Comparison of ENCODE assay signal across 12 cellular contexts in the genomic region with DNA sequence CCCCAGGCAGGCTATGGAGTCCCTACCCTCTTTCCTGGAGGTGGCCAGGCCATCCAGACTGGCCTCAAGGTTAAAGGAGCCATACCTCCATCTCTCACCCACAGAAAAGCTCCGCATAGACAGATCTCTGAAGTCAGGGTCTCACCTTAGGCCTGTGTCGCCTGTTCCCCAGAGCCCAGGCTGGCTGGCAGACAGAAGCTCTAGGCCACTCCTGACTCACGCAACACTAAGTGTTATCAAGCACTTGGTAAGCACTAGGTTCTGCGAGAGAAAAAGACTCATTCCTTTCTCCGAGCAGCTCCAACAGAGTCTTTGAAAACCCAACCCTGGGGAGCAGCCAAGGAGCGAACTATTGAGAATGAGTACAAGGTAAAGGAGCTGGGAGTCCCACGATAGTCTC. TPM values are rescaled to one million over a fixed set of nuclear protein-coding genes. Genes with fewer than 3 reads are reported as not detected.
A peak's percentile ranks its signal among the peaks of the same experiment; 100 is the strongest.
DNase-seq lines count a peak whose midpoint lies in the region; ATAC-seq and TF ChIP-seq lines count a peak whose summit lies in the region.
"Had no signal": no experiment of that assay in that cellular context is flagged by ENCODE, and none has a peak within 500 bp of the region (broad histone marks: within the 10 kb centered on the region; RNA-seq: fewer than 3 reads in every experiment).

No MANE protein-coding gene starts in this region.

- peak overlapping the region; percentile 78 for H3K27ac Mint-ChIP-seq in activated naive CD8-positive, alpha-beta T cell treated with anti-CD3 and anti-CD28 coated beads, Interleukin-2, amount 10 ng/mL, durations not matched to agents 7 days and 5 days
- no peak overlapping the region for H3K27ac Mint-ChIP-seq in activated naive CD8-positive, alpha-beta T cell treated with anti-CD3 and anti-CD28 coated beads, Interleukin-2, amount 50 U/mL, for 24 hours
- H3K27ac Mint-ChIP-seq: CD14-positive monocyte had no signal

- no peaks in the 10 kb centered on the region for H3K9me3 Mint-ChIP-seq in activated naive CD8-positive, alpha-beta T cell treated with anti-CD3 and anti-CD28 coated beads, Interleukin-2, amount 10 ng/mL, durations not matched to agents 7 days and 5 days
- no peaks in the 10 kb centered on the region for H3K9me3 Mint-ChIP-seq in activated naive CD8-positive, alpha-beta T cell treated with anti-CD3 and anti-CD28 coated beads, Interleukin-2, amount 50 U/mL, for 24 hours
- H3K9me3 Mint-ChIP-seq: CD14-positive monocyte had no signal

- no peak for TF ChIP-seq EP300 in upper lobe of left lung (IDR thresholded peaks at IDR 0.05)

- H3K4me1 ChIP-seq in mesenchymal stem cell (ENCODE audit: control insufficient read depth, insufficient read depth, low read depth, low read length) = peaks cover 44% of the 10 kb centered on the region
- H3K4me1 ChIP-seq in upper lobe of left lung = peaks cover 71 to 88% (median 81%) of the 10 kb centered on the region in 4 donors

- in situ Hi-C loops in brain microvascular endothelial cell (cut with HindIII; ENCODE audit: low pct_ligation_motif_present, low sequenced_read_pairs) = no loop called here

- DNase-seq in activated naive CD8-positive, alpha-beta T cell treated with anti-CD3 and anti-CD28 coated beads, Interleukin-2, amount 10 ng/mL, durations not matched to agents 7 days and 5 days = no peak
- DNase-seq in activated naive CD8-positive, alpha-beta T cell treated with anti-CD3 and anti-CD28 coated beads, Interleukin-2, amount 50 U/mL, for 24 hours = no peak
- DNase-seq in astrocyte of the hippocampus (ENCODE audit: low read depth, low spot score) = peak; percentile 58
- peak; percentile 57 for DNase-seq in mesenchymal stem cell
- DNase-seq in upper lobe of left lung = peak in 1 of 2 donors; percentile 77
- DNase-seq in GM10266 (ENCODE audit: extremely low spot score) = no peak
- no peak for DNase-seq in brain microvascular endothelial cell
- DNase-seq: activated CD4-positive, alpha-beta T cell treated with anti-CD3 and anti-CD28 coated beads for 48 hours; effector CD4-positive, alpha-beta T cell; KBM-7 had no signal

- peak overlapping the region in 1 of 2 experiments; percentile 23 for H3K4me3 ChIP-seq in mesenchymal stem cell (ENCODE audit: insufficient read depth in 1 of 2, low read depth in 1 of 2, low read length in 2 of 2)
- H3K4me3 ChIP-seq in upper lobe of left lung = peak overlapping the region in 3 of 4 donors; percentile 78 to 97 (median 92)
- H3K4me3 ChIP-seq in brain microvascular endothelial cell (ENCODE audit: low read depth, low read length) = no peak overlapping the region

- POLR2A ChIA-PET in activated naive CD8-positive, alpha-beta T cell treated with anti-CD3 and anti-CD28 coated beads, Interleukin-2, amount 10 ng/mL, durations not matched to agents 7 days and 5 days (lab: Charles Lee) = interaction anchor here (0.9 to 1.5 kb wide), 3 partner anchors 10 to 29 kb away, joined by 4 to 6 read pairs (median 5); no protein-coding TSS in a partner anchor

- H3K4ac ChIP-seq in mesenchymal stem cell (ENCODE audit: low read depth in 1 of 2, low read length in 2 of 2) = no peak overlapping the region

- H3K4me3 Mint-ChIP-seq in activated naive CD8-positive, alpha-beta T cell treated with anti-CD3 and anti-CD28 coated beads, Interleukin-2, amount 10 ng/mL, durations not matched to agents 7 days and 5 days = peak overlapping the region; percentile 77
- H3K4me3 Mint-ChIP-seq in activated naive CD8-positive, alpha-beta T cell treated with anti-CD3 and anti-CD28 coated beads, Interleukin-2, amount 50 U/mL, for 24 hours = no peak overlapping the region
- H3K4me3 Mint-ChIP-seq: CD14-positive monocyte had no signal

- H3K27me3 ChIP-seq in mesenchymal stem cell (ENCODE audit: control insufficient read depth in 1 of 2, insufficient read depth in 1 of 2, low read length in 2 of 2) = no peaks in the 10 kb centered on the region
- H3K27me3 ChIP-seq in upper lobe of left lung = no peaks in the 10 kb centered on the region
- H3K27me3 ChIP-seq in brain microvascular endothelial cell (replicated peaks) = no peaks in the 10 kb centered on the region

- H3K18ac ChIP-seq in mesenchymal stem cell (ENCODE audit: low read depth in 1 of 2, low read length in 2 of 2) = no peak overlapping the region

- H3K27ac ChIP-seq in mesenchymal stem cell (ENCODE audit: low read length, poor library complexity, severe bottlenecking) = peak overlapping the region; percentile 12
- H3K27ac ChIP-seq in upper lobe of left lung = peak overlapping the region; percentile 80 to 97 (median 96)
- no peak overlapping the region for H3K27ac ChIP-seq in brain microvascular endothelial cell

- H3K14ac ChIP-seq in mesenchymal stem cell (ENCODE audit: low read length in 2 of 2) = no peak overlapping the region

- no peak for TF ChIP-seq POLR2A in upper lobe of left lung (IDR thresholded peaks at IDR 0.05)

- peak overlapping the region; percentile 75 for H2AK5ac ChIP-seq in mesenchymal stem cell (ENCODE audit: low read length, severe bottlenecking)

- H4K8ac ChIP-seq in mesenchymal stem cell (ENCODE audit: low read length) = no peak overlapping the region

- H4K91ac ChIP-seq in mesenchymal stem cell (ENCODE audit: low read length) = no peak overlapping the region

- 75% methylated on average over 7 of the region's 7 CpGs for WGBS in mesenchymal stem cell
- 27 to 65% methylated on average over 5 to 7 of the region's 7 CpGs for WGBS in upper lobe of left lung, 2 donors

- H3K9me3 ChIP-seq in mesenchymal stem cell (ENCODE audit: control insufficient read depth, low read length) (no peaks in the 10 kb centered on the region), upper lobe of left lung (no peaks in the 10 kb centered on the region)

- peaks cover 78% of the 10 kb centered on the region for H3K4me1 Mint-ChIP-seq in activated naive CD8-positive, alpha-beta T cell treated with anti-CD3 and anti-CD28 coated beads, Interleukin-2, amount 10 ng/mL, durations not matched to agents 7 days and 5 days
- peaks cover 89% of the 10 kb centered on the region for H3K4me1 Mint-ChIP-seq in activated naive CD8-positive, alpha-beta T cell treated with anti-CD3 and anti-CD28 coated beads, Interleukin-2, amount 50 U/mL, for 24 hours

- H2BK15ac ChIP-seq in mesenchymal stem cell (ENCODE audit: low read depth, poor library complexity, severe bottlenecking) = no peak overlapping the region

- no peak for TF ChIP-seq CTCF in upper lobe of left lung (IDR thresholded peaks at IDR 0.05)
- no peak for TF ChIP-seq CTCF in GM10266 (IDR thresholded peaks at IDR 0.05; ENCODE audit: control insufficient read depth, insufficient read depth, low read depth, missing control alignments)
- no peak for TF ChIP-seq CTCF in brain microvascular endothelial cell (IDR thresholded peaks at IDR 0.05; ENCODE audit: low read depth, low read length, missing control alignments)

- H3K23ac ChIP-seq in mesenchymal stem cell (ENCODE audit: low read length in 2 of 2) = no peak overlapping the region

- peak overlapping the region; percentile 95 for H3K9ac ChIP-seq in mesenchymal stem cell (ENCODE audit: low read length)

- peak overlapping the region; percentile 3 to 28 for H2BK12ac ChIP-seq in mesenchymal stem cell (ENCODE audit: low read length in 2 of 2)

- H2BK5ac ChIP-seq in mesenchymal stem cell (ENCODE audit: low read depth, low read length, poor library complexity, severe bottlenecking) = no peak overlapping the region

- no peaks in the 10 kb centered on the region for H3K27me3 Mint-ChIP-seq in activated naive CD8-positive, alpha-beta T cell treated with anti-CD3 and anti-CD28 coated beads, Interleukin-2, amount 10 ng/mL, durations not matched to agents 7 days and 5 days
- H3K27me3 Mint-ChIP-seq in activated naive CD8-positive, alpha-beta T cell treated with anti-CD3 and anti-CD28 coated beads, Interleukin-2, amount 50 U/mL, for 24 hours = peaks cover 2% of the 10 kb centered on the region

- H3K36me3 ChIP-seq in mesenchymal stem cell (ENCODE audit: control insufficient read depth in 1 of 2, insufficient read depth in 2 of 2, low read depth in 1 of 2, low read length in 2 of 2) (peaks cover 43 to 90% of the 10 kb centered on the region in 2 experiments), upper lobe of left lung (peaks cover 0 to 43% (median 12%) of the 10 kb centered on the region in 4 donors), brain microvascular endothelial cell (replicated peaks) (peaks cover 79% of the 10 kb centered on the region)

- no peak overlapping the region for H2AFZ ChIP-seq in mesenchymal stem cell (ENCODE audit: low read depth, low read length)

- no peaks in the 10 kb centered on the region for H3K79me1 ChIP-seq in mesenchymal stem cell (replicated peaks; ENCODE audit: low read length, poor library complexity, severe bottlenecking)

- ATAC-seq in activated naive CD8-positive, alpha-beta T cell treated with anti-CD3 and anti-CD28 coated beads, Interleukin-2, amount 10 ng/mL, durations not matched to agents 7 days and 5 days (ENCODE audit: low read depth) = no peak
- no peak for ATAC-seq in activated naive CD8-positive, alpha-beta T cell treated with anti-CD3 and anti-CD28 coated beads, Interleukin-2, amount 50 U/mL, for 24 hours
- ATAC-seq in upper lobe of left lung (ENCODE audit: low FRiP score in 2 of 2) (peak in 1 of 2 donors; percentile 19), HG03045 (IDR thresholded peaks at IDR 0.05; ENCODE audit: unreplicated experiment) (no peak)

- H3K36me3 Mint-ChIP-seq in activated naive CD8-positive, alpha-beta T cell treated with anti-CD3 and anti-CD28 coated beads, Interleukin-2, amount 10 ng/mL, durations not matched to agents 7 days and 5 days = peaks cover 67% of the 10 kb centered on the region
- peaks cover 67% of the 10 kb centered on the region for H3K36me3 Mint-ChIP-seq in activated naive CD8-positive, alpha-beta T cell treated with anti-CD3 and anti-CD28 coated beads, Interleukin-2, amount 50 U/mL, for 24 hours (ENCODE audit: low read depth)

- H2BK120ac ChIP-seq in mesenchymal stem cell (ENCODE audit: low read depth, low read length) = no peak overlapping the region

- H3K4me2 ChIP-seq in mesenchymal stem cell (ENCODE audit: low read length, poor library complexity, severe bottlenecking) = peak overlapping the region; percentile 17

RNA-seq across cellular contexts. Expression of a gene that starts 6.1 kb away (rescaled TPM):
- total RNA-seq in activated naive CD8-positive, alpha-beta T cell treated with anti-CD3 and anti-CD28 coated beads, Interleukin-2, amount 10 ng/mL, durations not matched to agents 7 days and 5 days = 10 to 100 TPM; 26.8 to 30.1 TPM
- polyA plus RNA-seq in mesenchymal stem cell (2013, experiment 1 of 2) = 9.6 TPM
- polyA plus RNA-seq in mesenchymal stem cell (2013, experiment 2 of 2) = 9.9 TPM
- 10 to 100 TPM; 39.6 to 89.0 (median 61.5) TPM for total RNA-seq in upper lobe of left lung

Comparison
In these comparisons a context has a peak if more than half of its experiments do, and no peak if none do; other contexts are left out.
1. DNase-seq: peak in astrocyte of the hippocampus (single experiment) and mesenchymal stem cell (single experiment); none in activated naive CD8-positive, alpha-beta T cell treated with anti-CD3 and anti-CD28 coated beads, Interleukin-2, amount 10 ng/mL, durations not matched to agents 7 days and 5 days (single experiment), activated naive CD8-positive, alpha-beta T cell treated with anti-CD3 and anti-CD28 coated beads, Interleukin-2, amount 50 U/mL, for 24 hours (single experiment), GM10266 (single experiment) and brain microvascular endothelial cell (single experiment).